Comparison of ENCODE assay signal across 16 cellular contexts in genomic region chr20:18666803-18667460, GRCh38.
A peak's percentile ranks its signal among the peaks of the same experiment; 100 is the strongest.
DNase-seq lines count a peak whose midpoint lies in the region; ATAC-seq and TF ChIP-seq lines count a peak whose summit lies in the region.
"Had no signal": no experiment of that assay in that cellular context is flagged by ENCODE, and none has a peak within 500 bp of the region (broad histone marks: within the 10 kb centered on the region; RNA-seq: fewer than 3 reads in every experiment).

No MANE protein-coding gene starts in this region.

- 83 to 85% methylated on average over 9 to 10 of the region's 10 CpGs for WGBS in body of pancreas, 2 donors
- 72 to 80% (median 79%) methylated on average over 8 to 10 of the region's 10 CpGs for WGBS in stomach, 5 donors

- peaks cover 6% of the 10 kb centered on the region for H3K4me1 ChIP-seq in body of pancreas
- peaks cover 0 to 33% (median 3%) of the 10 kb centered on the region in 4 donors for H3K4me1 ChIP-seq in stomach
- H3K4me1 ChIP-seq: Peyer's patch had no signal

- no peak for TF ChIP-seq POLR2A in body of pancreas (IDR thresholded peaks at IDR 0.05)
- no peak for TF ChIP-seq POLR2A in stomach (IDR thresholded peaks at IDR 0.05)

- TF ChIP-seq EP300 in stomach (IDR thresholded peaks at IDR 0.05), result no peak

- intact Hi-C loops in body of pancreas (cut with DNase I), result no loop called here
- intact Hi-C loops in stomach (cut with DNase I; ENCODE audit: low total_unique reads), result no loop called here

- H3K27me3 ChIP-seq in body of pancreas (no peaks in the 10 kb centered on the region), stomach (no peaks in the 10 kb centered on the region)
- H3K27me3 ChIP-seq: Peyer's patch, vagina had no signal

- DNase-seq in DMS79 treated with DMSO at 0.1 percent for 48 hours (lab: John Stamatoyannopoulos, UW) (peak; percentile 95), NCI-H187 treated with DMSO at 0.1 percent for 48 hours (lab: John Stamatoyannopoulos, UW) (peak; percentile 81), NCI-H524 (lab: John Stamatoyannopoulos, UW) (peak; percentile 98 to 100), kidney tubule cell (ENCODE audit: low spot score) (peak; percentile 26), body of pancreas (no peak), SKM-1 (lab: John Stamatoyannopoulos, UW; ENCODE audit: unreplicated experiment) (no peak), RKO (ENCODE audit: low spot score) (no peak), stomach (no peak)
- DNase-seq: activated B cell treated with CpG ODN at 0.5 μM for 24 hours; activated effector memory CD4-positive, alpha-beta T cell treated with Interleukin-2 at 50 U/mL for 16 hours; amniotic stem cell; naive B cell; NCI-H446; Peyer's patch; T-helper 1 cell had no signal

- H3K27ac ChIP-seq in body of pancreas (no peak overlapping the region), stomach (no peak overlapping the region)
- H3K27ac ChIP-seq: Peyer's patch, vagina had no signal

- H3K4me3 ChIP-seq in body of pancreas, result no peak overlapping the region
- no peak overlapping the region for H3K4me3 ChIP-seq in stomach
- H3K4me3 ChIP-seq: Peyer's patch, vagina had no signal

- TF ChIP-seq CTCF in body of pancreas (IDR thresholded peaks at IDR 0.05), result no peak
- no peak for TF ChIP-seq CTCF in stomach (IDR thresholded peaks at IDR 0.05)

- ATAC-seq in body of pancreas, result no peak

- H3K9me3 ChIP-seq in body of pancreas (no peaks in the 10 kb centered on the region), stomach (no peaks in the 10 kb centered on the region)
- H3K9me3 ChIP-seq: Peyer's patch, vagina had no signal

- no peaks in the 10 kb centered on the region for H3K36me3 ChIP-seq in body of pancreas (replicated peaks in 1 of 2; ENCODE audit: insufficient read depth in 1 of 2, low read depth in 2 of 2)
- no peaks in the 10 kb centered on the region for H3K36me3 ChIP-seq in stomach
- H3K36me3 ChIP-seq: Peyer's patch, vagina had no signal

Comparison
In these comparisons a context has a peak if more than half of its experiments do, and no peak if none do; other contexts are left out.
1. DNase-seq: peak in DMS79 treated with DMSO at 0.1 percent for 48 hours (single experiment), NCI-H187 treated with DMSO at 0.1 percent for 48 hours (single experiment), NCI-H524 (2 of 2) and kidney tubule cell (single experiment); none in body of pancreas (0 of 4), SKM-1 (single experiment), RKO (single experiment) and stomach (single experiment).